1 cellular context compared by ENCODE assay signal in the genomic region with DNA sequence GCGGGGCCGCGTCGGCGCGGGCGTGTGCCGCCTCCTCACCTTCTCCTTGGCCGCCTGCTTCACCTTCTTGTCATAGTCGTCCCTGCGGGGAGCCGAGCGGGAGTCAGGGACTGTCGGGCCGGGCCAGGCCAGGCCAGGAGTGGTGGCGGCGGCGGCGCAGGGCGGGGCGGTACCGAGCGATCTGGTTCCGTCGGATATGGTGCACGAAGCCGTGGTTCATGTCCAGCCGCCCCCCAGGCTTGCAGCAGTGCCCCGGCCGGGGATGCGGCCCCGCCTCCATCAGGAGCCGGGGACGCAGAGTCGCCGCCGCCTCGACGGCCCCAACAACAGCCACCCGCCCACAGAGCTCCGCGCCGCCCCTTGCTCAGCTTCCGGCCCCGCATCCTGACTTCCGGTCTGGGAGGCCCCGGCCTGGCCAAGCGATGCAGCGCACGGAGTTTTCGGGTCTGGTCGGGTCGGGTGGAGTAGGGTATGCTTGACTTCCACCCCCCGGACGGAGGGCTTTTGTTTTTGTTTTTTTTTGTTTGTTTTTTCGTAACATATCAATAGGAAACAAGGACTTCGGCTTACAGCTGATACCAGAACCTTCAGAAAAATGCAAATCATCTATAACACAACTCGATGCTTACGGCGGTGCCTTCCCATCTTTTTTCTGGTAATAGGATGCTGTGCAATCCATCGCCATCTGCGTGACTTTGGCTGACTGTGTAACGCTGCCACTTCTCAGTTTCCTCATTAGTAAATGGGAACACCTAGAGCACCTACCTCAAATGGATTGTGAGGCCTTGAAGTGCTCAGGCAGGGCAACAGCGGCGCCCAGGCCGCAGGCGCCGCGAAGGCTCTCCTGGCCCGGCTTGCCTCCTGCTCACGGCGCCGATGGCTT.
TF ChIP-seq lines count a peak whose summit lies in the region.

A gene with protein sequence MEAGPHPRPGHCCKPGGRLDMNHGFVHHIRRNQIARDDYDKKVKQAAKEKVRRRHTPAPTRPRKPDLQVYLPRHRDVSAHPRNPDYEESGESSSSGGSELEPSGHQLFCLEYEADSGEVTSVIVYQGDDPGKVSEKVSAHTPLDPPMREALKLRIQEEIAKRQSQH (minus strand): TSS at position 362 of the 883 bp plus-strand sequence. CDS start 82 bp downstream, at position 280.

TF ChIP-seq in HepG2, 621 proteins besides CTCF, POLR2A, EP300 and RAD21 (continued from another document and continues in another):
- TF ChIP-seq ZBTB39 (CRISPR knock-in tag; IDR thresholded peaks at IDR 0.05) = 0 out of 2 replicates have a peak, but pooled peaks have one; percentile 41
- TF ChIP-seq GTF2F1 (IDR thresholded peaks at IDR 0.05; ENCODE audit: low read length) = no peak
- TF ChIP-seq, protein P1, sequence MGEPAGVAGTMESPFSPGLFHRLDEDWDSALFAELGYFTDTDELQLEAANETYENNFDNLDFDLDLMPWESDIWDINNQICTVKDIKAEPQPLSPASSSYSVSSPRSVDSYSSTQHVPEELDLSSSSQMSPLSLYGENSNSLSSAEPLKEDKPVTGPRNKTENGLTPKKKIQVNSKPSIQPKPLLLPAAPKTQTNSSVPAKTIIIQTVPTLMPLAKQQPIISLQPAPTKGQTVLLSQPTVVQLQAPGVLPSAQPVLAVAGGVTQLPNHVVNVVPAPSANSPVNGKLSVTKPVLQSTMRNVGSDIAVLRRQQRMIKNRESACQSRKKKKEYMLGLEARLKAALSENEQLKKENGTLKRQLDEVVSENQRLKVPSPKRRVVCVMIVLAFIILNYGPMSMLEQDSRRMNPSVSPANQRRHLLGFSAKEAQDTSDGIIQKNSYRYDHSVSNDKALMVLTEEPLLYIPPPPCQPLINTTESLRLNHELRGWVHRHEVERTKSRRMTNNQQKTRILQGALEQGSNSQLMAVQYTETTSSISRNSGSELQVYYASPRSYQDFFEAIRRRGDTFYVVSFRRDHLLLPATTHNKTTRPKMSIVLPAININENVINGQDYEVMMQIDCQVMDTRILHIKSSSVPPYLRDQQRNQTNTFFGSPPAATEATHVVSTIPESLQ (CRISPR knock-in tag; conservative IDR thresholded peaks at IDR 0.05) = peak; percentile 82
- TF ChIP-seq ZNF256 (CRISPR knock-in tag; conservative IDR thresholded peaks at IDR 0.05) = no peak; the same call in 1 of the 2 replicates
- peak; percentile 91; the same call in 1 of the 2 replicates for TF ChIP-seq ZNF350 (CRISPR knock-in tag; IDR thresholded peaks at IDR 0.05; ENCODE audit: borderline replicate concordance, low read depth)
- no peak for TF ChIP-seq ZNF839 (CRISPR knock-in tag; IDR thresholded peaks at IDR 0.05; ENCODE audit: borderline replicate concordance)
- no peak for TF ChIP-seq AKNA (CRISPR knock-in tag; IDR thresholded peaks at IDR 0.05; ENCODE audit: borderline replicate concordance)
- no peak for TF ChIP-seq GRHL1 (CRISPR knock-in tag; conservative IDR thresholded peaks at IDR 0.05)
- TF ChIP-seq SCMH1 (CRISPR knock-in tag; IDR thresholded peaks at IDR 0.05; ENCODE audit: borderline replicate concordance) = no peak
- TF ChIP-seq RELA (CRISPR knock-in tag; IDR thresholded peaks at IDR 0.05) = no peak; the same call in 1 of the 2 replicates
- peak; percentile 92 for TF ChIP-seq IKZF5 (CRISPR knock-in tag; IDR thresholded peaks at IDR 0.05)
- TF ChIP-seq THAP11 (CRISPR knock-in tag; IDR thresholded peaks at IDR 0.05) = peak; percentile 94
- no peak for TF ChIP-seq MTF2 (CRISPR knock-in tag; IDR thresholded peaks at IDR 0.05; ENCODE audit: borderline replicate concordance)
- peak; percentile 93 for TF ChIP-seq ARID4A (CRISPR knock-in tag; IDR thresholded peaks at IDR 0.05; ENCODE audit: borderline replicate concordance)
- no peak for TF ChIP-seq HOXA7 (CRISPR knock-in tag; IDR thresholded peaks at IDR 0.05)
- peak; percentile 93; the same call in 1 of the 2 replicates for TF ChIP-seq ZNF20 (CRISPR knock-in tag; IDR thresholded peaks at IDR 0.05)
- peak; percentile 51; the same call in 1 of the 2 replicates for TF ChIP-seq AKAP8 (CRISPR knock-in tag; IDR thresholded peaks at IDR 0.05)
- TF ChIP-seq ZBTB7B (CRISPR knock-in tag; IDR thresholded peaks at IDR 0.05) = peak; percentile 37; the same call in 1 of the 2 replicates
- peak; percentile 92 for TF ChIP-seq ZGPAT (CRISPR knock-in tag; IDR thresholded peaks at IDR 0.05)
- no peak for TF ChIP-seq ZNF274 (CRISPR knock-in tag; IDR thresholded peaks at IDR 0.05)
- TF ChIP-seq, protein P2, sequence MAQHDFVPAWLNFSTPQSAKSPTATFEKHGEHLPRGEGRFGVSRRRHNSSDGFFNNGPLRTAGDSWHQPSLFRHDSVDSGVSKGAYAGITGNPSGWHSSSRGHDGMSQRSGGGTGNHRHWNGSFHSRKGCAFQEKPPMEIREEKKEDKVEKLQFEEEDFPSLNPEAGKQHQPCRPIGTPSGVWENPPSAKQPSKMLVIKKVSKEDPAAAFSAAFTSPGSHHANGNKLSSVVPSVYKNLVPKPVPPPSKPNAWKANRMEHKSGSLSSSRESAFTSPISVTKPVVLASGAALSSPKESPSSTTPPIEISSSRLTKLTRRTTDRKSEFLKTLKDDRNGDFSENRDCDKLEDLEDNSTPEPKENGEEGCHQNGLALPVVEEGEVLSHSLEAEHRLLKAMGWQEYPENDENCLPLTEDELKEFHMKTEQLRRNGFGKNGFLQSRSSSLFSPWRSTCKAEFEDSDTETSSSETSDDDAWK (CRISPR knock-in tag; IDR thresholded peaks at IDR 0.05) = no peak
- TF ChIP-seq MAZ (IDR thresholded peaks at IDR 0.05; ENCODE audit: borderline replicate concordance, low read depth, low read length) = 0 out of 2 replicates have a peak, but pooled peaks have one; percentile 20
- TF ChIP-seq MAZ (CRISPR knock-in tag; IDR thresholded peaks at IDR 0.05; ENCODE audit: low read depth) = peak; percentile 79; the same call in 1 of the 2 replicates
- peak; percentile 96 for TF ChIP-seq ZFP37 (CRISPR knock-in tag; IDR thresholded peaks at IDR 0.05; ENCODE audit: borderline replicate concordance)
- no peak for TF ChIP-seq TCF12 (IDR thresholded peaks at IDR 0.05)
- peak; percentile 91 for TF ChIP-seq TCF12 (CRISPR knock-in tag; IDR thresholded peaks at IDR 0.05)
- TF ChIP-seq ZNF441 (CRISPR knock-in tag; IDR thresholded peaks at IDR 0.05; ENCODE audit: borderline replicate concordance) = no peak
- TF ChIP-seq ZNF3 (CRISPR knock-in tag; IDR thresholded peaks at IDR 0.05) = 0 out of 2 replicates have a peak, but pooled peaks have one; percentile 16
- TF ChIP-seq NAIF1 (CRISPR knock-in tag; IDR thresholded peaks at IDR 0.05; ENCODE audit: borderline replicate concordance) = no peak
- TF ChIP-seq SRF (IDR thresholded peaks at IDR 0.05; ENCODE audit: low read depth, low read length) = peak; percentile 53; the same call in 1 of the 2 replicates
- no peak for TF ChIP-seq TCF7L2 (IDR thresholded peaks at IDR 0.05; ENCODE audit: low read depth, low read length)
- no peak for TF ChIP-seq ZNF775 (CRISPR knock-in tag; IDR thresholded peaks at IDR 0.05; ENCODE audit: borderline replicate concordance)
- TF ChIP-seq ZMYM3 (CRISPR knock-in tag; IDR thresholded peaks at IDR 0.05) = peak; percentile 83; the same call in 1 of the 2 replicates
